ENCODE assay signal across 30 cellular contexts in the genomic region with DNA sequence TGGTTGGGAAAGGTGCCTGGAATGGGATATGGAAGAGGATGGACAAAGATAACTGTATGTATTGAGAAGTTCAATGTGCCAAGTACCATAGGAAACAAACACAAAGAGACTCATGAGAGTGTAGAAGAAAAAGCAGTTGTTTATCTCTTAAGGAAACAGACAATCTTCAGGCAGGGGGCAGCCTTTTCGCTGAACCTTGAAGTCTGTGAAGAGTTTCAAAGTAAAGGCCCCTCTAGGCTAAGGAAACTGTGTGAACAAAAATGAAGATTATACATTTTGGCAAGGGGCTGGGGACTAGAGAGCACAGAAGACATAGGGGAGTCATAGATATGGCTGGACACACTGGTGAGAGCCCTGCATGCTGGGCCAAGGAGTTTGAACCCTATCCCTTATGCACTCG. TPM values are rescaled to one million over a fixed set of nuclear protein-coding genes. Genes with fewer than 3 reads are reported as not detected.
"Had no signal": no experiment of that assay in that cellular context is flagged by ENCODE, and none has a peak within 500 bp of the region (broad histone marks: within the 10 kb centered on the region; RNA-seq: fewer than 3 reads in every experiment).

No MANE protein-coding gene starts in this region.

- H3K9me3 Mint-ChIP-seq: activated CD4-positive, alpha-beta T cell treated with anti-CD3 and anti-CD28 coated beads, Interleukin-2, amount 10 ng/mL, durations not matched to agents 24 days and 14 days; activated CD8-positive, alpha-beta T cell treated with anti-CD3 and anti-CD28 coated beads for 36 hours; activated naive CD4-positive, alpha-beta T cell treated with anti-CD3 and anti-CD28 coated beads, Interleukin-2, amount 50 U/mL, for 24 hours; activated naive CD8-positive, alpha-beta T cell treated with anti-CD3 and anti-CD28 coated beads, Interleukin-2, amount 10 ng/mL, durations not matched to agents 7 days and 5 days; activated T-cell treated with anti-CD3 and anti-CD28 coated beads, Interleukin-2, amount 50 U/mL, for 72 hours; activated T-helper 2 cell treated with anti-CD3 and anti-CD28 coated beads, Interferon-gamma antibody, Interleukin-2, Interleukin-4, amounts not matched to agents 10 μg/mL and 5 μg/mL and 100 μg/mL, durations not matched to agents 14 hours and 24 hours and 36 hours had no signal

- H3K36me3 Mint-ChIP-seq: activated naive CD4-positive, alpha-beta T cell treated with anti-CD3 and anti-CD28 coated beads, Interleukin-2, amount 50 U/mL, for 24 hours; activated naive CD8-positive, alpha-beta T cell treated with anti-CD3 and anti-CD28 coated beads, Interleukin-2, amount 10 ng/mL, durations not matched to agents 7 days and 5 days had no signal

- H3K9me3 ChIP-seq: ascending aorta, SJCRH30 had no signal

- H3K27me3 Mint-ChIP-seq: activated CD8-positive, alpha-beta T cell treated with anti-CD3 and anti-CD28 coated beads for 36 hours; activated naive CD4-positive, alpha-beta T cell treated with anti-CD3 and anti-CD28 coated beads, Interleukin-2, amount 50 U/mL, for 24 hours had no signal

- H3K9ac ChIP-seq: KMS-11 had no signal

- FAIRE-seq: TTC549 had no signal

- H3K27me3 ChIP-seq: ascending aorta, SJCRH30 had no signal

- H3K4me3 Mint-ChIP-seq: activated CD4-positive, alpha-beta T cell treated with anti-CD3 and anti-CD28 coated beads, Interleukin-2, amount 10 ng/mL, durations not matched to agents 24 days and 14 days; activated CD8-positive, alpha-beta T cell treated with anti-CD3 and anti-CD28 coated beads for 36 hours; activated naive CD4-positive, alpha-beta T cell treated with anti-CD3 and anti-CD28 coated beads, Interleukin-2, amount 50 U/mL, for 24 hours; activated naive CD8-positive, alpha-beta T cell treated with anti-CD3 and anti-CD28 coated beads, Interleukin-2, amount 10 ng/mL, durations not matched to agents 7 days and 5 days; activated T-cell treated with anti-CD3 and anti-CD28 coated beads, Interleukin-2, amount 50 U/mL, for 72 hours had no signal

- H3K36me3 ChIP-seq: ascending aorta, SJCRH30 had no signal

- H2AFZ ChIP-seq: PC-9 had no signal

- H3K27ac Mint-ChIP-seq: activated CD4-positive, alpha-beta T cell treated with anti-CD3 and anti-CD28 coated beads, Interleukin-2, amount 10 ng/mL, durations not matched to agents 24 days and 14 days; activated CD8-positive, alpha-beta T cell treated with anti-CD3 and anti-CD28 coated beads for 36 hours; activated naive CD4-positive, alpha-beta T cell treated with anti-CD3 and anti-CD28 coated beads, Interleukin-2, amount 50 U/mL, for 24 hours; activated naive CD8-positive, alpha-beta T cell treated with anti-CD3 and anti-CD28 coated beads, Interleukin-2, amount 10 ng/mL, durations not matched to agents 7 days and 5 days; activated T-cell treated with anti-CD3 and anti-CD28 coated beads, Interleukin-2, amount 50 U/mL, for 72 hours; activated T-helper 2 cell treated with anti-CD3 and anti-CD28 coated beads, Interferon-gamma antibody, Interleukin-2, Interleukin-4, amounts not matched to agents 10 μg/mL and 5 μg/mL and 100 μg/mL, durations not matched to agents 14 hours and 24 hours and 36 hours had no signal

- H3K4me3 ChIP-seq: ascending aorta, PC-9, SJCRH30, SK-N-MC had no signal

- H3K4me1 ChIP-seq: ascending aorta had no signal

- H3K4me2 ChIP-seq: KMS-11, PC-9 had no signal

- ATAC-seq: activated CD8-positive, alpha-beta T cell treated with anti-CD3 and anti-CD28 coated beads for 36 hours; activated T-cell treated with anti-CD3 and anti-CD28 coated beads, Interleukin-2, amount 50 U/mL, for 72 hours had no signal

- H3K27ac ChIP-seq: ascending aorta, KMS-11, PC-9, SJCRH30, SK-N-MC had no signal

- DNase-seq: activated CD4-positive, alpha-beta T cell treated with anti-CD3 and anti-CD28 coated beads, Interleukin-2, amount 10 ng/mL, durations not matched to agents 24 days and 14 days; activated CD4-positive, alpha-beta T cell treated with anti-CD3 and anti-CD28 coated beads, Interleukin-2, amount 50 U/mL, for 4 hours; activated CD8-positive, alpha-beta T cell treated with anti-CD3 and anti-CD28 coated beads for 36 hours; activated gamma-delta T cell; activated naive CD4-positive, alpha-beta T cell treated with Interleukin-2 at 50 U/mL for 16 hours; activated naive CD8-positive, alpha-beta T cell treated with anti-CD3 and anti-CD28 coated beads, Interleukin-2, amount 10 ng/mL, durations not matched to agents 7 days and 5 days; activated T-cell treated with anti-CD3 and anti-CD28 coated beads, Interleukin-2, amount 50 U/mL, for 1 hour; activated T-cell treated with anti-CD3 and anti-CD28 coated beads, Interleukin-2, amount 50 U/mL, for 72 hours; amygdala; NCI-H1092 treated with DMSO at 0.1 percent for 48 hours; NCI-H187; NCI-H2029 treated with DMSO at 0.1 percent for 48 hours; NCI-H2107; NCI-H2171; NCI-H510A treated with DMSO at 0.1 percent for 48 hours; PC-9; SHP77; SJCRH30; T1000 had no signal

- H3K4me1 Mint-ChIP-seq: activated CD4-positive, alpha-beta T cell treated with anti-CD3 and anti-CD28 coated beads, Interleukin-2, amount 10 ng/mL, durations not matched to agents 24 days and 14 days; activated naive CD4-positive, alpha-beta T cell treated with anti-CD3 and anti-CD28 coated beads, Interleukin-2, amount 50 U/mL, for 24 hours; activated naive CD8-positive, alpha-beta T cell treated with anti-CD3 and anti-CD28 coated beads, Interleukin-2, amount 10 ng/mL, durations not matched to agents 7 days and 5 days had no signal

RNA-seq across cellular contexts. Expression of gene FRMPD1, which starts 27.5 kb away (rescaled TPM):
- total RNA-seq: activated CD4-positive, alpha-beta T cell treated with anti-CD3 and anti-CD28 coated beads, Interleukin-2, amount 10 ng/mL, durations not matched to agents 24 days and 14 days; activated CD8-positive, alpha-beta memory T cell treated with anti-CD3 and anti-CD28 coated beads for 36 hours; activated CD8-positive, alpha-beta T cell treated with anti-CD3 and anti-CD28 coated beads for 36 hours; activated naive CD8-positive, alpha-beta T cell treated with anti-CD3 and anti-CD28 coated beads, Interleukin-2, amount 10 ng/mL, durations not matched to agents 7 days and 5 days; activated T-cell treated with anti-CD3 and anti-CD28 coated beads, Interleukin-2, amount 50 U/mL, for 72 hours; activated T-helper 2 cell treated with anti-CD3 and anti-CD28 coated beads, Interferon-gamma antibody, Interleukin-2, Interleukin-4, amounts not matched to agents 10 μg/mL and 5 μg/mL and 100 μg/mL, durations not matched to agents 14 hours and 24 hours and 36 hours; ascending aorta; M059J; PC-9; RPMI7951; T-helper 1 cell treated with Interleukin-12 subunit alpha and Interleukin-12 subunit beta and Interleukin-4 antibody, amounts not matched to agents 30 ng/mL and 1 ng/mL, for 36 hours; T-helper 2 cell treated with Interferon-gamma antibody and Interleukin-4, amounts not matched to agents 100 ng/mL and 5 ng/mL, for 36 hours had no signal
